In genomic region chr3:39166932-39167532, GRCh38 we compare ENCODE assay signal across 7 cellular contexts. TPM values are rescaled to one million over a fixed set of nuclear protein-coding genes. Genes with fewer than 3 reads are reported as not detected.
A peak's percentile ranks its signal among the peaks of the same experiment; 100 is the strongest.
DNase-seq lines count a peak whose midpoint lies in the region; ATAC-seq, FAIRE-seq and TF ChIP-seq lines count a peak whose summit lies in the region.
"Had no signal": no experiment of that assay in that cellular context is flagged by ENCODE, and none has a peak within 500 bp of the region (broad histone marks: within the 10 kb centered on the region; RNA-seq: fewer than 3 reads in every experiment).

No MANE protein-coding gene starts in this region.

- 0% methylated on average over 1 of the region's 1 CpG for WGBS in GM23248 (ENCODE audit: low coverage in 1 of 2, low lambda C conversion rate in 2 of 2, missing lambda C conversion rate in 2 of 2), 2 experiments

- H3K79me2 ChIP-seq in GM23248 (ENCODE audit: insufficient read depth), result no peaks in the 10 kb centered on the region

- H3F3A ChIP-seq in GM23248 (ENCODE audit: insufficient read depth), result peaks cover 31% of the 10 kb centered on the region

- H3K4me1 ChIP-seq in GM23248 (ENCODE audit: insufficient read depth) (peaks cover 31% of the 10 kb centered on the region), kidney (ENCODE audit: control insufficient read depth in 1 of 2, insufficient read depth in 1 of 2, low read depth in 1 of 2, low read length in 2 of 2) (no peaks in the 10 kb centered on the region)

- H3K4me2 ChIP-seq in GM23248 (ENCODE audit: unreplicated experiment), result peak overlapping the region; percentile 56

- no peak for FAIRE-seq in kidney (lab: Jason Lieb, UNC)
- FAIRE-seq: GM12892 had no signal

- H3K4me3 ChIP-seq in GM23248 (no peak overlapping the region), astrocyte of the spinal cord (ENCODE audit: low read depth, low read length) (no peak overlapping the region), kidney (ENCODE audit: low read length in 2 of 2) (no peak overlapping the region)

- in situ Hi-C loops in GM23248 (cut with MboI), result no loop called here
- in situ Hi-C loops in astrocyte of the spinal cord (cut with HindIII; ENCODE audit: low sequenced_read_pairs), result no loop called here

- peak; percentile 91 for DNase-seq in GM23248
- peak; percentile 77 for DNase-seq in astrocyte of the spinal cord (ENCODE audit: low read depth, low spot score)
- peak; percentile 70 for DNase-seq in myocyte (ENCODE audit: low read depth)
- DNase-seq in kidney, result no peak
- no peak for DNase-seq in stimulated activated CD4-positive, alpha-beta T cell treated with anti-CD3 and anti-CD28 coated beads, Interleukin-4, amount 100 ng/mL, for 24 hours

- H4K20me1 ChIP-seq in GM23248 (ENCODE audit: insufficient read depth), result no peaks in the 10 kb centered on the region

- H3K27ac ChIP-seq in GM23248, result peak overlapping the region; percentile 77
- H3K27ac ChIP-seq in kidney (ENCODE audit: low read depth in 2 of 2, low read length in 2 of 2), result no peak overlapping the region

- H3K9ac ChIP-seq in GM23248, result peak overlapping the region; percentile 23; the same call in 1 of the 2 replicates
- no peak overlapping the region for H3K9ac ChIP-seq in kidney (ENCODE audit: low read length in 2 of 2)

- TF ChIP-seq CTCF in astrocyte of the spinal cord (IDR thresholded peaks at IDR 0.05; ENCODE audit: low read depth, low read length) (no peak), kidney (IDR thresholded peaks at IDR 0.05; ENCODE audit: borderline replicate concordance, extremely low read depth, insufficient read depth) (no peak)

- no peaks in the 10 kb centered on the region for H3K9me2 ChIP-seq in GM23248 (ENCODE audit: insufficient read depth)

- H3K36me3 ChIP-seq in GM23248 (ENCODE audit: low read depth) (no peaks in the 10 kb centered on the region), kidney (ENCODE audit: control insufficient read depth in 1 of 2, insufficient read depth in 2 of 2, low read length in 2 of 2) (no peaks in the 10 kb centered on the region)

- H3K27me3 ChIP-seq in GM23248 (replicated peaks; ENCODE audit: insufficient read depth), result no peaks in the 10 kb centered on the region

- no peaks in the 10 kb centered on the region for H3K9me3 ChIP-seq in GM23248 (ENCODE audit: low read depth)
- H3K9me3 ChIP-seq in kidney (ENCODE audit: control insufficient read depth in 1 of 2, low read length in 2 of 2), result no peaks in the 10 kb centered on the region

- no peak overlapping the region for H2AFZ ChIP-seq in GM23248

- intact Hi-C loops in kidney (cut with DNase I), result no loop called here

- ATAC-seq in GM19452 (IDR thresholded peaks at IDR 0.05; ENCODE audit: unreplicated experiment), result no peak

RNA-seq across cellular contexts. Expression of gene CSRNP1, which starts 13.6 kb away (rescaled TPM):
- total RNA-seq in GM23248 (2014; rRNA removed; shearing (Covaris generic)), result 22.5 and 23.1 TPM in 2 replicates
- polyA plus RNA-seq in GM23248 (2016; fragmentation: Nextera tagmentation; extraction: Ambion mirVana) (14.2 and 16.4 TPM in 2 replicates), kidney (ENCODE audit: insufficient read depth, low read depth, low replicate concordance) (16.5 TPM)
- total RNA-seq in myocyte (10.6 and 13.7 TPM in 2 replicates), kidney (21.6 TPM)
- 19.7 TPM for polyA plus RNA-seq in myocyte (2012)

RNA-seq across cellular contexts. Expression of gene XIRP1, which starts 25.4 kb away (rescaled TPM):
- not detected in 2 replicates for total RNA-seq in GM23248 (2014; rRNA removed; shearing (Covaris generic))
- not detected in 2 replicates for polyA plus RNA-seq in GM23248 (2016; fragmentation: Nextera tagmentation; extraction: Ambion mirVana)
- total RNA-seq in myocyte, result 104 and 142 TPM in 2 replicates
- 21.6 TPM for polyA plus RNA-seq in myocyte (2012)
- 0.09 TPM for total RNA-seq in kidney
- polyA plus RNA-seq in kidney (ENCODE audit: insufficient read depth, low read depth, low replicate concordance), result not detected

RNA-seq across cellular contexts. Expression of gene TTC21A, which starts 59.6 kb away (rescaled TPM):
- 0.25 and 1.2 TPM in 2 replicates for total RNA-seq in GM23248 (2014; rRNA removed; shearing (Covaris generic))
- polyA plus RNA-seq in GM23248 (2016; fragmentation: Nextera tagmentation; extraction: Ambion mirVana) (0.76 and 0.94 TPM in 2 replicates), kidney (ENCODE audit: insufficient read depth, low read depth, low replicate concordance) (4.8 TPM)
- total RNA-seq in myocyte (1.7 and 2.7 TPM in 2 replicates), kidney (14.1 TPM)
- polyA plus RNA-seq in myocyte (2012), result 5.0 TPM

RNA-seq across cellular contexts. Expression of gene GORASP1, which starts 59.6 kb away (rescaled TPM):
- 63.8 and 184 TPM in 2 replicates for total RNA-seq in GM23248 (2014; rRNA removed; shearing (Covaris generic))
- 32.7 and 33.1 TPM in 2 replicates for polyA plus RNA-seq in GM23248 (2016; fragmentation: Nextera tagmentation; extraction: Ambion mirVana)
- 50.7 and 56.9 TPM in 2 replicates for total RNA-seq in myocyte
- polyA plus RNA-seq in myocyte (2012), result 56.3 TPM
- 70.9 TPM for total RNA-seq in kidney
- 38.8 TPM for polyA plus RNA-seq in kidney (ENCODE audit: insufficient read depth, low read depth, low replicate concordance)

Comparison
In these comparisons a context has a peak if more than half of its experiments do, and no peak if none do; other contexts are left out.
1. DNase-seq: peak in GM23248 (single experiment), astrocyte of the spinal cord (single experiment) and myocyte (single experiment); none in kidney (single experiment) and stimulated activated CD4-positive, alpha-beta T cell treated with anti-CD3 and anti-CD28 coated beads, Interleukin-4, amount 100 ng/mL, for 24 hours (single experiment).
2. RNA of gene XIRP1, which starts 25.4 kb away (total RNA-seq): 104 to 142 TPM in myocyte; 0.09 TPM in kidney (single experiment) and not detected in GM23248; every median in the first group is over 10 times any median in the second.